ENCODE assay signal across 9 cellular contexts in genomic region chr6:108838101-108838717, GRCh38. TPM values are rescaled to one million over a fixed set of nuclear protein-coding genes. Genes with fewer than 3 reads are reported as not detected.
DNase-seq lines count a peak whose midpoint lies in the region; ATAC-seq and TF ChIP-seq lines count a peak whose summit lies in the region.
"Had no signal": no experiment of that assay in that cellular context is flagged by ENCODE, and none has a peak within 500 bp of the region (broad histone marks: within the 10 kb centered on the region; RNA-seq: fewer than 3 reads in every experiment).

No MANE protein-coding gene starts in this region.

- in situ Hi-C loops in brain microvascular endothelial cell (cut with HindIII; ENCODE audit: low pct_ligation_motif_present, low sequenced_read_pairs), result no loop called here

- intact Hi-C loops in lower lobe of right lung (cut with DNase I), result no loop called here

- H3K9me3 ChIP-seq in BLaER1 (no peaks in the 10 kb centered on the region), lower lobe of right lung (no peaks in the 10 kb centered on the region)

- no peak overlapping the region for H3K4me3 ChIP-seq in BLaER1
- H3K4me3 ChIP-seq in brain microvascular endothelial cell (ENCODE audit: low read depth, low read length), result no peak overlapping the region
- peak overlapping the region; percentile 19 for H3K4me3 ChIP-seq in lower lobe of right lung

- no peak overlapping the region for H3K9ac ChIP-seq in BLaER1

- H3K4me2 ChIP-seq in BLaER1, result peak overlapping the region; percentile 81

- no peaks in the 10 kb centered on the region for H3K27me3 ChIP-seq in BLaER1
- H3K27me3 ChIP-seq in brain microvascular endothelial cell (replicated peaks), result no peaks in the 10 kb centered on the region
- no peaks in the 10 kb centered on the region for H3K27me3 ChIP-seq in lower lobe of right lung (ENCODE audit: low read depth)

- H4K20me1 ChIP-seq in BLaER1, result no peaks in the 10 kb centered on the region

- H3K27ac ChIP-seq in BLaER1, result peak overlapping the region; percentile 30; the same call in 1 of the 2 replicates
- H3K27ac ChIP-seq in brain microvascular endothelial cell, result no peak overlapping the region
- H3K27ac ChIP-seq in lower lobe of right lung, result peak overlapping the region; percentile 9

- ATAC-seq in lower lobe of right lung, result peak; percentile 77 to 82
- ATAC-seq in HG03280 (IDR thresholded peaks at IDR 0.05; ENCODE audit: unreplicated experiment), result no peak
- no peak for ATAC-seq in HG03342 (IDR thresholded peaks at IDR 0.05; ENCODE audit: unreplicated experiment)

- TF ChIP-seq EP300 in Ishikawa (IDR thresholded peaks at IDR 0.05; ENCODE audit: borderline replicate concordance), result no peak

- H3K36me3 ChIP-seq in BLaER1 (no peaks in the 10 kb centered on the region), brain microvascular endothelial cell (replicated peaks) (no peaks in the 10 kb centered on the region), lower lobe of right lung (no peaks in the 10 kb centered on the region)

- peaks cover 37% of the 10 kb centered on the region for H3K4me1 ChIP-seq in BLaER1
- H3K4me1 ChIP-seq in lower lobe of right lung, result peaks cover 21% of the 10 kb centered on the region

- DNase-seq in brain microvascular endothelial cell, result no peak
- DNase-seq in lower lobe of right lung, result peak; percentile 72
- DNase-seq in HuH-7.5 (ENCODE audit: low spot score), result no peak
- DNase-seq in activated CD4-positive, CD25-positive, alpha-beta regulatory T cell treated with anti-CD3 and anti-CD28 coated beads, Interleukin-2, amount 50 U/mL, for 72 hours, result no peak
- DNase-seq: NCI-H345 had no signal

- TF ChIP-seq RAD21 in Ishikawa (IDR thresholded peaks at IDR 0.05; ENCODE audit: low read depth), result peak; percentile 43

- TF ChIP-seq CTCF in brain microvascular endothelial cell (IDR thresholded peaks at IDR 0.05; ENCODE audit: low read depth, low read length, missing control alignments), result peak; percentile 47
- no peak for TF ChIP-seq CTCF in lower lobe of right lung (IDR thresholded peaks at IDR 0.05)

TF ChIP-seq in Ishikawa, 13 proteins besides CTCF, POLR2A, EP300 and RAD21:
- TF ChIP-seq REST (IDR thresholded peaks at IDR 0.05; ENCODE audit: low read depth) (no peak), YY1 (IDR thresholded peaks at IDR 0.05; ENCODE audit: low read depth) (no peak), MAX (IDR thresholded peaks at IDR 0.05) (no peak), ZBTB7A (IDR thresholded peaks at IDR 0.05; ENCODE audit: low read depth) (no peak), CEBPB (IDR thresholded peaks at IDR 0.05) (no peak), EGR1 (IDR thresholded peaks at IDR 0.05) (no peak), TCF12 (IDR thresholded peaks at IDR 0.05; ENCODE audit: low read depth) (no peak), CREB1 (IDR thresholded peaks at IDR 0.05; ENCODE audit: low read depth) (no peak)

RNA-seq across cellular contexts. Expression of gene ARMC2, which starts 10.0 kb away (rescaled TPM):
- total RNA-seq in lower lobe of right lung, result 10.8 TPM

Comparison
In these comparisons a context has a peak if more than half of its experiments do, and no peak if none do; other contexts are left out.
1. ATAC-seq: peak in lower lobe of right lung (2 of 2); none in HG03280 (single experiment) and HG03342 (single experiment).